Comparison of ENCODE assay signal across 8 cellular contexts in the genomic region with DNA sequence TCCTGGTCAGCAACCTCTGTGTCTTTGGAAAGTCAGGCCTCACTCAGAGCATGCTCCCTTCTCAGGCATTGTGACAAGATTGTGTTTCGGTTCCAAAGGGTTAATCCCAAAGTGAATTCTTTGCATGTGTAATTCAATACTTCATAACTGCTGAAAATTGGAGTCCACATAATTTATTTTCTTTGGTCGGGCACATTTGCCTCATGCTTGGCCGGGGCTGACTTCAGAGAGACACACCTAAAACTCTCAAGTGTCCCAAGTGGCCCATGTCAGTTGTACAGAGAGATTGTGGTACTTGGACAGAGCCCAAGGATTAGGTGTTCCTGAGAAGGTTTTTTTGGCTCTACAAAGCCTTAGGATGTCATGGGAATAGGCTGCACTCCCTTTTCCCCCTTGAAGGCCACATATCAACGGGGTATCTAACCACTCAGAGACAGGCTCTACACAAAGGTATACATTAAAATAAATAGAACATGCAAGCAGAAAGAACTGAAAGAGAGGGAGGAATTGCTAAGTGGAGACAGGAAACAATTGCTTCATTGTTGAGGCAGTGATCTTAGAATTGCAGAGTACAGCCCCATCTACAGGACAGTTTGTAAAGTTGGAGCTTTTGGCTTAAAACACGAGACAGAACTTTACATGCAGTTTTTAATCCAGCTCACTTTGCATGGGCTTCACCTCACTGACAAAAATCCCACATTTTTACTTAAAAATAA.
DNase-seq lines count a peak whose midpoint lies in the region; ATAC-seq and TF ChIP-seq lines count a peak whose summit lies in the region.

No MANE protein-coding gene starts in this region.

- no peaks in the 10 kb centered on the region for H3K9me3 ChIP-seq in breast epithelium
- H3K9me3 ChIP-seq in suprapubic skin = no peaks in the 10 kb centered on the region

- TF ChIP-seq CTCF in breast epithelium (IDR thresholded peaks at IDR 0.05) = peak; percentile 23 to 50 (median 48)
- peak in 1 of 2 donors; percentile 62 for TF ChIP-seq CTCF in suprapubic skin (IDR thresholded peaks at IDR 0.05)

- H3K27me3 ChIP-seq in breast epithelium = no peaks in the 10 kb centered on the region
- H3K27me3 ChIP-seq in suprapubic skin = no peaks in the 10 kb centered on the region

- H3K4me1 ChIP-seq in breast epithelium = no peaks in the 10 kb centered on the region
- H3K4me1 ChIP-seq in suprapubic skin = peaks cover 31% of the 10 kb centered on the region

- H3K27ac ChIP-seq in breast epithelium = peak overlapping the region in 1 of 2 donors; percentile 13
- peak overlapping the region; percentile 67 for H3K27ac ChIP-seq in suprapubic skin

- no peaks in the 10 kb centered on the region for H3K36me3 ChIP-seq in breast epithelium
- no peaks in the 10 kb centered on the region for H3K36me3 ChIP-seq in suprapubic skin

- 27% methylated on average over 5 of the region's 5 CpGs for WGBS in suprapubic skin

- no peak for TF ChIP-seq POLR2A in breast epithelium (IDR thresholded peaks at IDR 0.05)
- TF ChIP-seq POLR2A in suprapubic skin (IDR thresholded peaks at IDR 0.05) = no peak

- H3K4me3 ChIP-seq in breast epithelium = no peak overlapping the region
- peak overlapping the region; percentile 17 for H3K4me3 ChIP-seq in suprapubic skin

- DNase-seq in CD1c-positive myeloid dendritic cell (ENCODE audit: extremely low spot score) (peak; percentile 67), NCI-H748 (lab: John Stamatoyannopoulos, UW; ENCODE audit: unreplicated experiment) (peak; percentile 79), breast epithelium (ENCODE audit: low spot score in 2 of 2) (no peak), kidney glomerular epithelial cell (lab: John Stamatoyannopoulos, UW) (peak; percentile 71), suprapubic skin (ENCODE audit: low spot score in 2 of 2) (no peak)
- no peak for DNase-seq in activated CD4-positive, CD25-positive, alpha-beta regulatory T cell treated with anti-CD3 and anti-CD28 coated beads, Interleukin-2, amount 50 U/mL, for 72 hours

- ATAC-seq in GM19438 (IDR thresholded peaks at IDR 0.05; ENCODE audit: low read depth, unreplicated experiment) (peak; percentile 32), HG03439 (IDR thresholded peaks at IDR 0.05; ENCODE audit: unreplicated experiment) (peak; percentile 41)

- TF ChIP-seq EP300 in suprapubic skin (IDR thresholded peaks at IDR 0.05) = no peak

- intact Hi-C loops in breast epithelium (cut with DNase I; ENCODE audit: low total_unique reads) = no loop called here

Comparison
In these comparisons a context has a peak if more than half of its experiments do, and no peak if none do; other contexts are left out.
1. DNase-seq: peak in CD1c-positive myeloid dendritic cell (single experiment), NCI-H748 (single experiment) and kidney glomerular epithelial cell (single experiment); none in breast epithelium (0 of 2), suprapubic skin (0 of 2) and activated CD4-positive, CD25-positive, alpha-beta regulatory T cell treated with anti-CD3 and anti-CD28 coated beads, Interleukin-2, amount 50 U/mL, for 72 hours (single experiment).